ENCODE assay signal across 17 cellular contexts in genomic region chr5:54460181-54460919, GRCh38. TPM values are rescaled to one million over a fixed set of nuclear protein-coding genes. Genes with fewer than 3 reads are reported as not detected.
DNase-seq lines count a peak whose midpoint lies in the region; ATAC-seq and TF ChIP-seq lines count a peak whose summit lies in the region.
"Had no signal": no experiment of that assay in that cellular context is flagged by ENCODE, and none has a peak within 500 bp of the region (broad histone marks: within the 10 kb centered on the region; RNA-seq: fewer than 3 reads in every experiment).

No MANE protein-coding gene starts in this region.

- TF ChIP-seq CTCF in coronary artery (IDR thresholded peaks at IDR 0.05) = no peak
- no peak for TF ChIP-seq CTCF in body of pancreas (IDR thresholded peaks at IDR 0.05)
- no peak for TF ChIP-seq CTCF in ovary (IDR thresholded peaks at IDR 0.05)

- peaks cover 14% of the 10 kb centered on the region for H3K4me1 ChIP-seq in body of pancreas
- H3K4me1 ChIP-seq in ovary (ENCODE audit: insufficient read depth) = peaks cover 12% of the 10 kb centered on the region

- no peaks in the 10 kb centered on the region for H3K27me3 ChIP-seq in MG63
- H3K27me3 ChIP-seq in body of pancreas = no peaks in the 10 kb centered on the region
- H3K27me3 ChIP-seq in ovary = no peaks in the 10 kb centered on the region

- peak overlapping the region; percentile 34 to 70 for H3K27ac ChIP-seq in coronary artery
- no peak overlapping the region for H3K27ac ChIP-seq in body of pancreas
- no peak overlapping the region for H3K27ac ChIP-seq in ovary

- TF ChIP-seq EP300 in ovary (IDR thresholded peaks at IDR 0.05) = no peak

- H3K9me3 ChIP-seq in MG63 (no peaks in the 10 kb centered on the region), body of pancreas (no peaks in the 10 kb centered on the region), ovary (no peaks in the 10 kb centered on the region)

- TF ChIP-seq POLR2A in body of pancreas (IDR thresholded peaks at IDR 0.05) = no peak
- TF ChIP-seq POLR2A in ovary (IDR thresholded peaks at IDR 0.05) = no peak

- H3K36me3 ChIP-seq in MG63 (no peaks in the 10 kb centered on the region), body of pancreas (replicated peaks in 1 of 2; ENCODE audit: insufficient read depth in 1 of 2, low read depth in 2 of 2) (no peaks in the 10 kb centered on the region), ovary (no peaks in the 10 kb centered on the region)

- 83 to 92% methylated on average over 3 of the region's 3 CpGs for WGBS in body of pancreas, 2 donors
- 93 to 96% (median 95%) methylated on average over 3 of the region's 3 CpGs for WGBS in ovary, 3 donors

- no peak for ATAC-seq in body of pancreas
- ATAC-seq: activated CD8-positive, alpha-beta T cell treated with anti-CD3 and anti-CD28 coated beads for 36 hours; GM12878 had no signal

- DNase-seq in AG20443 (ENCODE audit: low spot score) (peak; percentile 47), MG63 (peak; percentile 72), coronary artery (ENCODE audit: low spot score) (no peak), iris pigment epithelial cell (ENCODE audit: low read depth) (peak; percentile 58), NCI-H1417 treated with DMSO at 0.1 percent for 48 hours (lab: John Stamatoyannopoulos, UW) (no peak), body of pancreas (no peak), ovary (no peak), NCI-H2196 treated with DMSO at 0.1 percent for 48 hours (lab: John Stamatoyannopoulos, UW; ENCODE audit: unreplicated experiment) (no peak)
- DNase-seq: activated CD8-positive, alpha-beta T cell treated with anti-CD3 and anti-CD28 coated beads for 36 hours; activated gamma-delta T cell treated with Interleukin-2 at 50 U/mL for 16 hours; cerebellar nuclear complex; DMS79 treated with DMSO at 0.1 percent for 48 hours; KBM-7; NCI-H146; NCI-H524 treated with DMSO at 0.1 percent for 48 hours had no signal

- H3K4me3 ChIP-seq in MG63 (no peak overlapping the region), coronary artery (no peak overlapping the region), body of pancreas (no peak overlapping the region), ovary (no peak overlapping the region)
- H3K4me3 ChIP-seq: GM12878 had no signal

- intact Hi-C loops in body of pancreas (cut with DNase I) = no loop called here
- intact Hi-C loops in ovary (cut with DNase I) = no loop called here

RNA-seq across cellular contexts. Expression of gene HSPB3, which starts 4.9 kb away (rescaled TPM):
- 2.3 and 6.5 TPM in 2 replicates for total RNA-seq in MG63 (2014; rRNA removed; shearing (Covaris generic); ENCODE audit: low replicate concordance)
- total RNA-seq in body of pancreas (not detected), ovary (1 to 10 TPM in 4 of 7 donors, under 1 TPM in 1, not detected in 2; 0.58 to 3.7 (median 1.2) TPM)
- polyA plus RNA-seq in ovary = 1 to 10 TPM; 2.1 to 3.8 TPM
- total RNA-seq: activated CD8-positive, alpha-beta T cell treated with anti-CD3 and anti-CD28 coated beads for 36 hours; epithelial cell of proximal tubule; GM12878 had no signal

RNA-seq across cellular contexts. Expression of gene SNX18, which starts 57.2 kb away (rescaled TPM):
- 40.1 and 41.3 TPM in 2 replicates for total RNA-seq in MG63 (2014; rRNA removed; shearing (Covaris generic); ENCODE audit: low replicate concordance)
- total RNA-seq in body of pancreas (10 to 100 TPM; 22.4 to 24.4 TPM), ovary (10 to 100 TPM; 34.7 to 62.4 (median 47.3) TPM)
- 10 to 100 TPM; 29.6 to 32.4 TPM for polyA plus RNA-seq in ovary

Comparison
In these comparisons a context has a peak if more than half of its experiments do, and no peak if none do; other contexts are left out.
1. DNase-seq: peak in AG20443 (single experiment), MG63 (single experiment) and iris pigment epithelial cell (single experiment); none in coronary artery (single experiment), NCI-H1417 treated with DMSO at 0.1 percent for 48 hours (single experiment), body of pancreas (0 of 4), ovary (0 of 5) and NCI-H2196 treated with DMSO at 0.1 percent for 48 hours (single experiment).
2. H3K27ac ChIP-seq: peak in coronary artery (2 of 2); none in body of pancreas (0 of 4) and ovary (0 of 2).